Comparison of ENCODE assay signal across 23 cellular contexts in genomic region chr10:10587744-10588393, GRCh38.
DNase-seq lines count a peak whose midpoint lies in the region; ATAC-seq, FAIRE-seq and TF ChIP-seq lines count a peak whose summit lies in the region.
"Had no signal": no experiment of that assay in that cellular context is flagged by ENCODE, and none has a peak within 500 bp of the region (broad histone marks: within the 10 kb centered on the region; RNA-seq: fewer than 3 reads in every experiment).

No MANE protein-coding gene starts in this region.

- H3K4me1 ChIP-seq in GM23338 (ENCODE audit: insufficient read depth) (peaks cover 8% of the 10 kb centered on the region), ascending aorta (peaks cover 0 to 10% of the 10 kb centered on the region in 2 donors), neural progenitor cell (peaks cover 13% of the 10 kb centered on the region), gastrocnemius medialis (peaks cover 13 to 34% of the 10 kb centered on the region in 2 donors)
- H3K4me1 ChIP-seq: A549 had no signal

- ATAC-seq in GM23338 = no peak
- no peak for ATAC-seq in gastrocnemius medialis
- ATAC-seq in GM21825 (IDR thresholded peaks at IDR 0.05; ENCODE audit: unreplicated experiment) = no peak
- ATAC-seq: A549, K562 had no signal

- no peak overlapping the region for H2AFZ ChIP-seq in GM23338
- H2AFZ ChIP-seq in neural progenitor cell (replicated peaks) = peak overlapping the region; percentile 12

- no peak overlapping the region for H3K27ac Mint-ChIP-seq in GM23338
- H3K27ac Mint-ChIP-seq in neural progenitor cell = no peak overlapping the region
- H3K27ac Mint-ChIP-seq: B cell, HFFc6 had no signal

- FAIRE-seq in H54 (lab: Jason Lieb, UNC) = no peak
- FAIRE-seq: A549, D721Med, GM18507, K562 had no signal

- intact Hi-C loops in ascending aorta (cut with DNase I) = loop anchor here (2.0 kb wide), 1 partner anchor 17 kb away; no protein-coding TSS in a partner anchor
- intact Hi-C loops in gastrocnemius medialis (cut with DNase I; ENCODE audit: low total_unique reads) = no loop called here

- H3K4me2 ChIP-seq in GM23338 (0 out of 2 replicates have a peak overlapping the region, but pooled peaks have one; percentile 2), neural progenitor cell (no peak overlapping the region)
- H3K4me2 ChIP-seq: A549 had no signal

- H3K9me2 ChIP-seq in GM23338 (ENCODE audit: insufficient read depth) = peaks cover 11% of the 10 kb centered on the region

- no peaks in the 10 kb centered on the region for H4K20me1 ChIP-seq in GM23338 (replicated peaks; ENCODE audit: insufficient read depth)
- H4K20me1 ChIP-seq in neural progenitor cell (ENCODE audit: low read depth) = no peaks in the 10 kb centered on the region

- H3K9ac ChIP-seq in neural progenitor cell = no peak overlapping the region

- H3K27ac ChIP-seq in GM23338 (ENCODE audit: low read depth) (peak overlapping the region; percentile 32), ascending aorta (peak overlapping the region; percentile 17 to 64), neural progenitor cell (no peak overlapping the region), gastrocnemius medialis (peak overlapping the region in 3 of 4 donors; percentile 16 to 54 (median 37))
- H3K27ac ChIP-seq: A549, RWPE1 had no signal

- in situ Hi-C loops in gastrocnemius medialis (cut with MboI; ENCODE audit: low sequenced_read_pairs in 4 of 4) = no loop called here

- no peaks in the 10 kb centered on the region for H3F3A ChIP-seq in GM23338 (replicated peaks; ENCODE audit: low read depth)
- H3F3A ChIP-seq in neural progenitor cell (ENCODE audit: low read depth) = no peaks in the 10 kb centered on the region

- H3K4me3 ChIP-seq in GM23338 (no peak overlapping the region), ascending aorta (no peak overlapping the region), neural progenitor cell (no peak overlapping the region), gastrocnemius medialis (no peak overlapping the region)
- H3K4me3 ChIP-seq: A549, K562, MG63 had no signal

- H3K9me3 Mint-ChIP-seq in GM23338 (no peaks in the 10 kb centered on the region; the same call in 2 of the 3 replicates), neural progenitor cell (no peaks in the 10 kb centered on the region)

- H3K27me3 ChIP-seq in GM23338 (ENCODE audit: insufficient read depth) = no peaks in the 10 kb centered on the region
- no peaks in the 10 kb centered on the region for H3K27me3 ChIP-seq in ascending aorta
- no peaks in the 10 kb centered on the region for H3K27me3 ChIP-seq in neural progenitor cell
- H3K27me3 ChIP-seq in gastrocnemius medialis = no peaks in the 10 kb centered on the region
- H3K27me3 ChIP-seq: MG63 had no signal

- no peaks in the 10 kb centered on the region for H3K79me2 ChIP-seq in GM23338 (replicated peaks; ENCODE audit: insufficient read depth)
- no peaks in the 10 kb centered on the region for H3K79me2 ChIP-seq in neural progenitor cell (ENCODE audit: low read depth)

- H3K9me3 ChIP-seq in ascending aorta (no peaks in the 10 kb centered on the region), neural progenitor cell (ENCODE audit: low read depth) (no peaks in the 10 kb centered on the region), gastrocnemius medialis (no peaks in the 10 kb centered on the region)
- H3K9me3 ChIP-seq: MG63 had no signal

- TF ChIP-seq CTCF in GM23338 (conservative IDR thresholded peaks at IDR 0.05; ENCODE audit: low read depth in 2 of 2) (no peak), ascending aorta (IDR thresholded peaks at IDR 0.05) (no peak), neural progenitor cell (IDR thresholded peaks at IDR 0.05) (no peak), gastrocnemius medialis (IDR thresholded peaks at IDR 0.05 in 4 of 5, conservative IDR thresholded peaks at IDR 0.05 in 1 of 5) (no peak)

- no peak for TF ChIP-seq POLR2A in gastrocnemius medialis (IDR thresholded peaks at IDR 0.05)
- no peak for TF ChIP-seq POLR2A in H54 (IDR thresholded peaks at IDR 0.05; ENCODE audit: low read depth, low read length)

- H3K4me1 Mint-ChIP-seq in GM23338 (peaks cover 19% of the 10 kb centered on the region), neural progenitor cell (peaks cover 6% of the 10 kb centered on the region)
- H3K4me1 Mint-ChIP-seq: B cell had no signal

- H3K36me3 Mint-ChIP-seq in GM23338 (ENCODE audit: low read depth) (0 out of 3 replicates have a peak, but pooled peaks cover 5% of the 10 kb centered on the region), neural progenitor cell (no peaks in the 10 kb centered on the region)

- no peaks in the 10 kb centered on the region for H3K27me3 Mint-ChIP-seq in GM23338 (ENCODE audit: insufficient read depth, low read depth, poor library complexity)
- no peaks in the 10 kb centered on the region for H3K27me3 Mint-ChIP-seq in neural progenitor cell (ENCODE audit: insufficient read depth, low read depth)

- H3K4me3 Mint-ChIP-seq in GM23338 = no peak overlapping the region
- H3K4me3 Mint-ChIP-seq in neural progenitor cell = no peak overlapping the region
- H3K4me3 Mint-ChIP-seq: B cell, HFFc6 had no signal

- DNase-seq in GM23338 (ENCODE audit: low spot score) (no peak), ascending aorta (ENCODE audit: low spot score in 2 of 2) (peak in 1 of 2 donors; percentile 67), neural progenitor cell (ENCODE audit: low spot score) (no peak), gastrocnemius medialis (no peak), H54 (ENCODE audit: insufficient read length, low spot score) (no peak), NCI-H2196 treated with DMSO at 0.1 percent for 48 hours (lab: John Stamatoyannopoulos, UW; ENCODE audit: unreplicated experiment) (no peak)
- DNase-seq in activated CD4-positive, alpha-beta T cell treated with anti-CD3 and anti-CD28 coated beads, Interleukin-2, amount 50 U/mL, for 4 hours = no peak
- DNase-seq: DMS53, GDM1, H7, HFFc6, MG63, NCI-H1417, NCI-H1694 treated with DMSO at 0.1 percent for 48 hours, NCI-H446 treated with DMSO at 0.1 percent for 48 hours, SIG-M5 had no signal

- H3K36me3 ChIP-seq in GM23338 (ENCODE audit: insufficient read depth) (no peaks in the 10 kb centered on the region), ascending aorta (no peaks in the 10 kb centered on the region), neural progenitor cell (no peaks in the 10 kb centered on the region), gastrocnemius medialis (no peaks in the 10 kb centered on the region)
- H3K36me3 ChIP-seq: MG63 had no signal

TF ChIP-seq in GM23338, 12 proteins besides CTCF, POLR2A, EP300 and RAD21 (continues in another document):
- TF ChIP-seq POLR2AphosphoS5 (IDR thresholded peaks at IDR 0.05; ENCODE audit: low read depth) (no peak), EZH2phosphoT487 (IDR thresholded peaks at IDR 0.05; ENCODE audit: unreplicated experiment) (no peak), STAT1 (IDR thresholded peaks at IDR 0.05; ENCODE audit: unreplicated experiment) (no peak), CREB1 (CRISPR knock-in tag; IDR thresholded peaks at IDR 0.05; ENCODE audit: low read depth) (no peak), NANOG (IDR thresholded peaks at IDR 0.05; ENCODE audit: borderline replicate concordance) (no peak), EZH2 (IDR thresholded peaks at IDR 0.05; ENCODE audit: low read depth, unreplicated experiment) (no peak), ETS1 (IDR thresholded peaks at IDR 0.05) (no peak), JUNB (IDR thresholded peaks at IDR 0.05; ENCODE audit: unreplicated experiment) (no peak), REST (IDR thresholded peaks at IDR 0.05; ENCODE audit: unreplicated experiment) (no peak), ZNF331 (CRISPR knock-in tag; IDR thresholded peaks at IDR 0.05; ENCODE audit: low read depth) (no peak), ZNF114 (CRISPR knock-in tag; IDR thresholded peaks at IDR 0.05) (no peak)
